9 cellular contexts compared by ENCODE assay signal in genomic region chr3:90091557-90091956, GRCh38.
DNase-seq lines count a peak whose midpoint lies in the region; ATAC-seq and TF ChIP-seq lines count a peak whose summit lies in the region.
"Had no signal": no experiment of that assay in that cellular context is flagged by ENCODE, and none has a peak within 500 bp of the region (broad histone marks: within the 10 kb centered on the region; RNA-seq: fewer than 3 reads in every experiment).

No MANE protein-coding gene starts in this region.

- H3K36me3 Mint-ChIP-seq in WTC11: no peaks in the 10 kb centered on the region

- POLR2A ChIA-PET in WTC11 (lab: Charles Lee): no interaction called here

- 12 to 26% (median 19%) methylated on average over 2 of the region's 2 CpGs for WGBS in stomach, 5 donors

- TF ChIP-seq CTCF in AG10803 (conservative IDR thresholded peaks at IDR 0.05; ENCODE audit: low read length) (peak; percentile 50), WTC11 (IDR thresholded peaks at IDR 0.05) (peak; percentile 52; the same call in 1 of the 2 replicates), kidney epithelial cell (IDR thresholded peaks at IDR 0.05; ENCODE audit: insufficient read depth, low read length, poor library complexity, severe bottlenecking) (peak; percentile 65), stomach (IDR thresholded peaks at IDR 0.05) (peak in 3 of 7 experiments; percentile 10 to 31 (median 29))

- peak; percentile 65 for ATAC-seq in GM21619 (IDR thresholded peaks at IDR 0.05; ENCODE audit: unreplicated experiment)
- ATAC-seq in WTC11: peak; percentile 89
- no peak for ATAC-seq in GM21528 (IDR thresholded peaks at IDR 0.05; ENCODE audit: low FRiP score, unreplicated experiment)

- H3K27ac ChIP-seq in stomach: no peak overlapping the region

- DNase-seq in AG10803 (ENCODE audit: low read depth) (peak; percentile 12), NCI-H1048 (lab: John Stamatoyannopoulos, UW) (peak; percentile 81), WTC11 (ENCODE audit: low spot score) (peak; percentile 25), kidney epithelial cell (ENCODE audit: low read depth) (no peak), NCI-H2029 (lab: John Stamatoyannopoulos, UW) (no peak), stomach (no peak)

- H3K27ac Mint-ChIP-seq in WTC11: no peak overlapping the region
- H3K27ac Mint-ChIP-seq: stimulated activated naive CD8-positive, alpha-beta T cell treated with anti-CD3 and anti-CD28 coated beads, Interleukin-15, Interleukin-2, amounts not matched to agents 100 ng/mL and 50 ng/mL, for 24 hours had no signal

- no peak for TF ChIP-seq EP300 in stomach (IDR thresholded peaks at IDR 0.05)

- intact Hi-C loops in stomach (cut with DNase I; ENCODE audit: low total_unique reads): no loop called here

- no peaks in the 10 kb centered on the region for H3K27me3 ChIP-seq in kidney epithelial cell (ENCODE audit: control insufficient read depth, insufficient read depth, low read length)
- H3K27me3 ChIP-seq in stomach: no peaks in the 10 kb centered on the region

- no peaks in the 10 kb centered on the region for H3K4me1 ChIP-seq in stomach

- H3K4me3 ChIP-seq in AG10803 (ENCODE audit: low read length): no peak overlapping the region
- H3K4me3 ChIP-seq in kidney epithelial cell (ENCODE audit: low read depth, low read length): no peak overlapping the region
- H3K4me3 ChIP-seq in stomach: no peak overlapping the region

- CTCF ChIA-PET in WTC11 (lab: Charles Lee): interaction anchor here (0.5 to 1.9 kb wide), 23 partner anchors 11 to 1872 kb away, joined by 3 to 15 read pairs (median 3); partner anchors contain the start of gene EPHA3

- H3K9me3 Mint-ChIP-seq in WTC11: no peaks in the 10 kb centered on the region
- H3K9me3 Mint-ChIP-seq: stimulated activated naive CD8-positive, alpha-beta T cell treated with anti-CD3 and anti-CD28 coated beads, Interleukin-15, Interleukin-2, amounts not matched to agents 100 ng/mL and 50 ng/mL, for 24 hours had no signal

- H3K27me3 Mint-ChIP-seq in WTC11 (ENCODE audit: low read depth): no peaks in the 10 kb centered on the region
- H3K27me3 Mint-ChIP-seq: stimulated activated naive CD8-positive, alpha-beta T cell treated with anti-CD3 and anti-CD28 coated beads, Interleukin-15, Interleukin-2, amounts not matched to agents 100 ng/mL and 50 ng/mL, for 24 hours had no signal

- no peaks in the 10 kb centered on the region for H3K9me3 ChIP-seq in stomach

- peaks cover 18% of the 10 kb centered on the region for H3K4me1 Mint-ChIP-seq in WTC11

- no peaks in the 10 kb centered on the region for H3K36me3 ChIP-seq in kidney epithelial cell (ENCODE audit: control insufficient read depth, insufficient read depth, low read length)
- no peaks in the 10 kb centered on the region for H3K36me3 ChIP-seq in stomach

- no peak overlapping the region for H3K4me3 Mint-ChIP-seq in WTC11
- H3K4me3 Mint-ChIP-seq: stimulated activated naive CD8-positive, alpha-beta T cell treated with anti-CD3 and anti-CD28 coated beads, Interleukin-15, Interleukin-2, amounts not matched to agents 100 ng/mL and 50 ng/mL, for 24 hours had no signal

- no peak for TF ChIP-seq POLR2A in stomach (IDR thresholded peaks at IDR 0.05)

TF ChIP-seq in WTC11, 78 proteins besides CTCF, POLR2A, EP300 and RAD21 (continues in another document):
- TF ChIP-seq ZNF396 (CRISPR knock-in tag; IDR thresholded peaks at IDR 0.05; ENCODE audit: borderline replicate concordance): no peak
- no peak for TF ChIP-seq JUN (CRISPR knock-in tag; IDR thresholded peaks at IDR 0.05)
- no peak for TF ChIP-seq ZNF512 (CRISPR knock-in tag; IDR thresholded peaks at IDR 0.05; ENCODE audit: borderline replicate concordance)
- no peak for TF ChIP-seq ARID4B (CRISPR knock-in tag; IDR thresholded peaks at IDR 0.05; ENCODE audit: borderline replicate concordance)
- TF ChIP-seq FOXJ3 (CRISPR knock-in tag; IDR thresholded peaks at IDR 0.05; ENCODE audit: borderline replicate concordance): no peak
- TF ChIP-seq E2F4 (CRISPR knock-in tag; IDR thresholded peaks at IDR 0.05; ENCODE audit: borderline replicate concordance, low read depth): no peak
- TF ChIP-seq ZNF423 (CRISPR knock-in tag; IDR thresholded peaks at IDR 0.05): no peak
- no peak for TF ChIP-seq IRF1 (CRISPR knock-in tag; IDR thresholded peaks at IDR 0.05)
- TF ChIP-seq FOXP4 (CRISPR knock-in tag; IDR thresholded peaks at IDR 0.05): no peak
- no peak for TF ChIP-seq CREM (CRISPR knock-in tag; IDR thresholded peaks at IDR 0.05)
- no peak for TF ChIP-seq ZNF263 (CRISPR knock-in tag; IDR thresholded peaks at IDR 0.05; ENCODE audit: low read depth)

Comparison
In these comparisons a context has a peak if more than half of its experiments do, and no peak if none do; other contexts are left out.
1. DNase-seq: peak in AG10803 (single experiment), NCI-H1048 (single experiment) and WTC11 (single experiment); none in kidney epithelial cell (single experiment), NCI-H2029 (single experiment) and stomach (single experiment).